ENCODE assay signal across 14 cellular contexts in the genomic region with DNA sequence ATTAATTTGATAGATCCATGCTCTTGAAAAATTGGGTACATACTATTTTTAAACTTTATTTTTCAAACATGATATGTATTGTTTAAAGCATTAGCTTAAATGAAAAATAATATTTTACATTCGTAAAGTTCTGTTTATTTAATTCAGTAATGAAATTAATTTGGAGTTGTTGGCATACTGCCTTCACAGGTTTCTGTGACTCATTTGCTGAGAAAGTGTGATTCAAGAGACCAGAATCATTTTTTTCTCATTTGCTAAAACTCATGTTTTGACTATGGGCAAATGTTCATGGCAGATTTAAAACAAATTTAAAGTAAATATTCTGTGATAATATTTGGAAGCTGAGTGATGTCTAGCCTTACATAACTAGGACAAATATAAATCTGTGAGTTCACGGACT.
"Had no signal": no experiment of that assay in that cellular context is flagged by ENCODE, and none has a peak within 500 bp of the region (broad histone marks: within the 10 kb centered on the region; RNA-seq: fewer than 3 reads in every experiment).

No MANE protein-coding gene starts in this region.

- H3K27ac ChIP-seq: pancreas, psoas muscle, upper lobe of left lung had no signal

- H3K27me3 ChIP-seq: pancreas, upper lobe of left lung had no signal

- H3K4me1 ChIP-seq: pancreas, psoas muscle had no signal

- H3K9me3 ChIP-seq: pancreas, psoas muscle, upper lobe of left lung had no signal

- H3K36me3 ChIP-seq: pancreas, upper lobe of left lung had no signal

- H3K4me3 ChIP-seq: pancreas, psoas muscle, upper lobe of left lung had no signal

- DNase-seq: activated CD4-positive, alpha-beta memory T cell treated with anti-CD3 and anti-CD28 coated beads for 36 hours; activated CD4-positive, alpha-beta T cell treated with anti-CD3 and anti-CD28 coated beads for 48 hours; activated naive CD4-positive, alpha-beta T cell treated with Interleukin-2 at 50 U/mL for 16 hours; activated naive CD8-positive, alpha-beta T cell treated with anti-CD3 and anti-CD28 coated beads for 36 hours; activated T-cell treated with anti-CD3 and anti-CD28 coated beads, Interleukin-2, amount 50 U/mL, for 48 hours; glutamatergic neuron; hippocampal formation; left ventricle myocardium superior; pancreas; psoas muscle; right cardiac atrium; stimulated activated CD4-positive, alpha-beta T cell treated with anti-CD3 and anti-CD28 coated beads, Interleukin-4, amount 100 ng/mL, for 4 hours; stimulated activated naive CD8-positive, alpha-beta T cell treated with anti-CD3 and anti-CD28 coated beads, Interleukin-15, Interleukin-2, amounts not matched to agents 100 U/mL and 50 U/mL, for 24 hours; upper lobe of left lung had no signal
